In genomic region chr14:90840667-90841066, GRCh38 we compare ENCODE assay signal across 1 cellular context.
TF ChIP-seq lines count a peak whose summit lies in the region.

No MANE protein-coding gene starts in this region.

TF ChIP-seq in K562, 482 proteins besides CTCF, POLR2A, EP300 and RAD21:
- 0 out of 2 replicates have a peak, but pooled peaks have one; percentile 40 for TF ChIP-seq ZNF766 (CRISPR knock-in tag; conservative IDR thresholded peaks at IDR 0.05)
